In genomic region chr3:45817788-45818523, GRCh38 we compare ENCODE assay signal across 10 cellular contexts. TPM values are rescaled to one million over a fixed set of nuclear protein-coding genes. Genes with fewer than 3 reads are reported as not detected.
A peak's percentile ranks its signal among the peaks of the same experiment; 100 is the strongest.
DNase-seq lines count a peak whose midpoint lies in the region; ATAC-seq, FAIRE-seq and TF ChIP-seq lines count a peak whose summit lies in the region.
"Had no signal": no experiment of that assay in that cellular context is flagged by ENCODE, and none has a peak within 500 bp of the region (broad histone marks: within the 10 kb centered on the region; RNA-seq: fewer than 3 reads in every experiment).

No MANE protein-coding gene starts in this region.

- no peak for FAIRE-seq in GM12892 (lab: Jason Lieb, UNC)

- H3K27ac ChIP-seq in breast epithelium, result peak overlapping the region; percentile 83 to 87

- H3K4me3 ChIP-seq in breast epithelium, result no peak overlapping the region

- no peak for TF ChIP-seq CTCF in breast epithelium (IDR thresholded peaks at IDR 0.05)

- ATAC-seq in naive thymus-derived CD8-positive, alpha-beta T cell, result no peak

- H3K36me3 ChIP-seq in breast epithelium, result no peaks in the 10 kb centered on the region

- H3K4me1 Mint-ChIP-seq in naive thymus-derived CD8-positive, alpha-beta T cell, result peaks cover 0 to 8% (median 3%) of the 10 kb centered on the region in 4 donors
- H3K4me1 Mint-ChIP-seq: mesothelial cell of epicardium had no signal

- H3K9me3 ChIP-seq in breast epithelium, result peaks cover 0 to 3% of the 10 kb centered on the region in 2 donors

- H3K27me3 Mint-ChIP-seq in naive thymus-derived CD8-positive, alpha-beta T cell, result no peaks in the 10 kb centered on the region
- H3K27me3 Mint-ChIP-seq: activated B cell treated with CpG ODN at 0.5 μM for 24 hours had no signal

- H3K9me3 Mint-ChIP-seq in naive thymus-derived CD8-positive, alpha-beta T cell, result peaks cover 0 to 6% (median 3%) of the 10 kb centered on the region in 9 donors

- TF ChIP-seq POLR2A in breast epithelium (IDR thresholded peaks at IDR 0.05), result no peak
- TF ChIP-seq POLR2A in GM12892 (IDR thresholded peaks at IDR 0.05; ENCODE audit: low read depth, low read length), result no peak

- POLR2A ChIA-PET in naive thymus-derived CD8-positive, alpha-beta T cell (lab: Charles Lee), result no interaction called here

- H3K36me3 Mint-ChIP-seq in naive thymus-derived CD8-positive, alpha-beta T cell, result peaks cover 7 to 34% (median 13%) of the 10 kb centered on the region in 3 donors

- H3K27ac Mint-ChIP-seq in naive thymus-derived CD8-positive, alpha-beta T cell, result no peak overlapping the region
- H3K27ac Mint-ChIP-seq: activated B cell treated with CpG ODN at 0.5 μM for 24 hours, mesothelial cell of epicardium had no signal

- H3K27me3 ChIP-seq in breast epithelium, result no peaks in the 10 kb centered on the region

- intact Hi-C loops in breast epithelium (cut with DNase I; ENCODE audit: low total_unique reads), result no loop called here

- no peak overlapping the region for H3K4me3 Mint-ChIP-seq in naive thymus-derived CD8-positive, alpha-beta T cell
- H3K4me3 Mint-ChIP-seq: activated B cell treated with CpG ODN at 0.5 μM for 24 hours, mesothelial cell of epicardium had no signal

- DNase-seq in DMS153 (lab: John Stamatoyannopoulos, UW), result peak; percentile 67
- DNase-seq in NCI-H1436 (lab: John Stamatoyannopoulos, UW), result peak; percentile 18
- DNase-seq in breast epithelium (ENCODE audit: low spot score in 2 of 2), result peak in 1 of 2 donors; percentile 83
- DNase-seq in occipital lobe (lab: John Stamatoyannopoulos, UW), result peak; percentile 18
- no peak for DNase-seq in GM12892 (ENCODE audit: insufficient read length)
- DNase-seq in NCI-H2081 treated with DMSO at 0.1 percent for 48 hours (lab: John Stamatoyannopoulos, UW), result no peak
- DNase-seq in Ammon's horn (ENCODE audit: low spot score), result no peak
- no peak for DNase-seq in naive thymus-derived CD8-positive, alpha-beta T cell
- DNase-seq: activated B cell treated with CpG ODN at 0.5 μM for 24 hours had no signal

- peaks cover 0 to 5% of the 10 kb centered on the region in 2 donors for H3K4me1 ChIP-seq in breast epithelium

RNA-seq across cellular contexts. Expression of gene SLC6A20, which starts 21.6 kb away (rescaled TPM):
- total RNA-seq in breast epithelium (1 to 10 TPM in 1 of 3 donors, under 1 TPM in 2; 0.16 to 1.2 (median 0.33) TPM), occipital lobe (2.7 TPM)
- 0.11 TPM for polyA plus RNA-seq in GM12892 (2012; ENCODE audit: missing spikeins)
- under 1 TPM in 1 of 2 experiments, not detected in 1; 0.52 TPM for total RNA-seq in naive thymus-derived CD8-positive, alpha-beta T cell
- polyA plus RNA-seq in naive thymus-derived CD8-positive, alpha-beta T cell, result not detected
- total RNA-seq: activated B cell treated with CpG ODN at 0.5 μM for 24 hours, mesothelial cell of epicardium had no signal

RNA-seq across cellular contexts. Expression of gene LZTFL1, which starts 24.0 kb away (rescaled TPM):
- 10 to 100 TPM; 17.0 to 39.2 (median 22.1) TPM for total RNA-seq in breast epithelium
- 26.5 TPM for total RNA-seq in occipital lobe
- 12.1 TPM for polyA plus RNA-seq in GM12892 (2012; ENCODE audit: missing spikeins)
- total RNA-seq in naive thymus-derived CD8-positive, alpha-beta T cell, result 10 to 100 TPM in 1 of 2 experiments, 1 to 10 TPM in 1; 9.6 to 10.8 TPM
- polyA plus RNA-seq in naive thymus-derived CD8-positive, alpha-beta T cell, result 1 to 10 TPM; 7.5 to 9.7 (median 8.3) TPM

Comparison
In these comparisons a context has a peak if more than half of its experiments do, and no peak if none do; other contexts are left out.
1. DNase-seq: peak in DMS153 (single experiment), NCI-H1436 (single experiment) and occipital lobe (single experiment); none in GM12892 (single experiment), NCI-H2081 treated with DMSO at 0.1 percent for 48 hours (single experiment), Ammon's horn (single experiment) and naive thymus-derived CD8-positive, alpha-beta T cell (0 of 10).